In genomic region chr11:34826384-34826726, GRCh38 we compare ENCODE assay signal across 1 cellular context.
A peak's percentile ranks its signal among the peaks of the same experiment; 100 is the strongest.
TF ChIP-seq lines count a peak whose summit lies in the region.

No MANE protein-coding gene starts in this region.

TF ChIP-seq in K562, 482 proteins besides CTCF, POLR2A, EP300 and RAD21 (continued from another document):
- TF ChIP-seq, protein P1, sequence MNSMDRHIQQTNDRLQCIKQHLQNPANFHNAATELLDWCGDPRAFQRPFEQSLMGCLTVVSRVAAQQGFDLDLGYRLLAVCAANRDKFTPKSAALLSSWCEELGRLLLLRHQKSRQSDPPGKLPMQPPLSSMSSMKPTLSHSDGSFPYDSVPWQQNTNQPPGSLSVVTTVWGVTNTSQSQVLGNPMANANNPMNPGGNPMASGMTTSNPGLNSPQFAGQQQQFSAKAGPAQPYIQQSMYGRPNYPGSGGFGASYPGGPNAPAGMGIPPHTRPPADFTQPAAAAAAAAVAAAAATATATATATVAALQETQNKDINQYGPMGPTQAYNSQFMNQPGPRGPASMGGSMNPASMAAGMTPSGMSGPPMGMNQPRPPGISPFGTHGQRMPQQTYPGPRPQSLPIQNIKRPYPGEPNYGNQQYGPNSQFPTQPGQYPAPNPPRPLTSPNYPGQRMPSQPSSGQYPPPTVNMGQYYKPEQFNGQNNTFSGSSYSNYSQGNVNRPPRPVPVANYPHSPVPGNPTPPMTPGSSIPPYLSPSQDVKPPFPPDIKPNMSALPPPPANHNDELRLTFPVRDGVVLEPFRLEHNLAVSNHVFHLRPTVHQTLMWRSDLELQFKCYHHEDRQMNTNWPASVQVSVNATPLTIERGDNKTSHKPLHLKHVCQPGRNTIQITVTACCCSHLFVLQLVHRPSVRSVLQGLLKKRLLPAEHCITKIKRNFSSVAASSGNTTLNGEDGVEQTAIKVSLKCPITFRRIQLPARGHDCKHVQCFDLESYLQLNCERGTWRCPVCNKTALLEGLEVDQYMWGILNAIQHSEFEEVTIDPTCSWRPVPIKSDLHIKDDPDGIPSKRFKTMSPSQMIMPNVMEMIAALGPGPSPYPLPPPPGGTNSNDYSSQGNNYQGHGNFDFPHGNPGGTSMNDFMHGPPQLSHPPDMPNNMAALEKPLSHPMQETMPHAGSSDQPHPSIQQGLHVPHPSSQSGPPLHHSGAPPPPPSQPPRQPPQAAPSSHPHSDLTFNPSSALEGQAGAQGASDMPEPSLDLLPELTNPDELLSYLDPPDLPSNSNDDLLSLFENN (IDR thresholded peaks at IDR 0.05; ENCODE audit: low read depth in 2 of 2, low read length in 2 of 2), result no peak
- TF ChIP-seq, protein P2, sequence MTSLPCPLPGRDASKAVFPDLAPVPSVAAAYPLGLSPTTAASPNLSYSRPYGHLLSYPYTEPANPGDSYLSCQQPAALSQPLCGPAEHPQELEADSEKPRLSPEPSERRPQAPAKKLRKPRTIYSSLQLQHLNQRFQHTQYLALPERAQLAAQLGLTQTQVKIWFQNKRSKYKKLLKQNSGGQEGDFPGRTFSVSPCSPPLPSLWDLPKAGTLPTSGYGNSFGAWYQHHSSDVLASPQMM (CRISPR knock-in tag; IDR thresholded peaks at IDR 0.05), result no peak
- TF ChIP-seq TRIM24 (IDR thresholded peaks at IDR 0.05) (peak in 1 of 2 experiments; percentile 17; a peak in 1 of 4 replicates), FOXM1 (IDR thresholded peaks at IDR 0.05; ENCODE audit: low read depth) (no peak), FOXM1 (CRISPR knock-in tag; IDR thresholded peaks at IDR 0.05; ENCODE audit: low read depth) (no peak), ZNF584 (CRISPR knock-in tag; IDR thresholded peaks at IDR 0.05; ENCODE audit: low read depth) (0 out of 2 replicates have a peak, but pooled peaks have one; percentile 5), NR2C1 (IDR thresholded peaks at IDR 0.05) (no peak), NR2C1 (tag; IDR thresholded peaks at IDR 0.05) (no peak), ZNF408 (CRISPR knock-in tag; IDR thresholded peaks at IDR 0.05; ENCODE audit: low read depth) (no peak)
